ENCODE assay signal across 8 cellular contexts in genomic region chr11:34050967-34051348, GRCh38. TPM values are rescaled to one million over a fixed set of nuclear protein-coding genes. Genes with fewer than 3 reads are reported as not detected.
DNase-seq lines count a peak whose midpoint lies in the region; ATAC-seq and TF ChIP-seq lines count a peak whose summit lies in the region.

No MANE protein-coding gene starts in this region.

- peak overlapping the region; percentile 97 for H3K27ac Mint-ChIP-seq in mesothelial cell of epicardium

- no peaks in the 10 kb centered on the region for H3K9me3 Mint-ChIP-seq in mesothelial cell of epicardium

- DNase-seq in NCI-H1436 (lab: John Stamatoyannopoulos, UW) (peak; percentile 62), NCI-H1436 treated with DMSO at 0.1 percent for 48 hours (lab: John Stamatoyannopoulos, UW) (no peak), NCI-H345 treated with DMSO at 0.1 percent for 48 hours (lab: John Stamatoyannopoulos, UW; ENCODE audit: unreplicated experiment) (peak; percentile 64), choroid plexus epithelial cell (ENCODE audit: low read depth) (peak; percentile 50), mesothelial cell of epicardium (ENCODE audit: low spot score in 2 of 2, unreplicated experiment in 2 of 2) (peak in 1 of 2 experiments; percentile 42), aorta (no peak)
- DNase-seq in stimulated activated CD4-positive, alpha-beta T cell treated with anti-CD3 and anti-CD28 coated beads, Interleukin-4, amount 100 ng/mL, for 24 hours, result no peak

- peaks cover 4% of the 10 kb centered on the region for H3K36me3 Mint-ChIP-seq in mesothelial cell of epicardium

- no peaks in the 10 kb centered on the region for H3K27me3 ChIP-seq in aorta (ENCODE audit: control insufficient read depth in 1 of 2, insufficient read depth in 2 of 2, low read length in 1 of 2)

- H3K27me3 Mint-ChIP-seq in mesothelial cell of epicardium (ENCODE audit: low read depth), result no peaks in the 10 kb centered on the region

- H3K9me3 ChIP-seq in aorta (ENCODE audit: control insufficient read depth, low read length), result no peaks in the 10 kb centered on the region

- TF ChIP-seq CTCF in choroid plexus epithelial cell (conservative IDR thresholded peaks at IDR 0.05; ENCODE audit: low read depth, low read length), result no peak
- no peak for TF ChIP-seq CTCF in mesothelial cell of epicardium (IDR thresholded peaks at IDR 0.05; ENCODE audit: unreplicated experiment)

- H3K27ac ChIP-seq in aorta (ENCODE audit: low read depth in 1 of 2, low read length in 2 of 2), result peak overlapping the region; percentile 32 to 91

- H3K4me1 Mint-ChIP-seq in mesothelial cell of epicardium, result peaks cover 27% of the 10 kb centered on the region

- H3K36me3 ChIP-seq in aorta (ENCODE audit: control insufficient read depth in 1 of 2, insufficient read depth in 2 of 2, low read length in 1 of 2), result peaks cover 0 to 2% of the 10 kb centered on the region in 2 donors

- peak overlapping the region; percentile 97 for H3K4me3 ChIP-seq in choroid plexus epithelial cell (ENCODE audit: low read depth, low read length)
- peak overlapping the region; percentile 13 to 89 for H3K4me3 ChIP-seq in aorta (ENCODE audit: low read length in 2 of 2)

- ATAC-seq in aorta (ENCODE audit: low FRiP score), result peak; percentile 1
- no peak for ATAC-seq in HG03439 (IDR thresholded peaks at IDR 0.05; ENCODE audit: unreplicated experiment)

- no peaks in the 10 kb centered on the region for H3K4me1 ChIP-seq in aorta (ENCODE audit: control insufficient read depth in 1 of 2, insufficient read depth in 2 of 2, low read length in 2 of 2)

- intact Hi-C loops in aorta (cut with DNase I), result loop anchor here (2.0 to 5.0 kb wide), 4 partner anchors 22 to 56 kb away; partner anchors contain the start of gene NAT10 (in 1 of the 2)

- 0% methylated on average over 11 of the region's 11 CpGs for WGBS in aorta, 2 donors

- peak overlapping the region; percentile 75 for H3K4me3 Mint-ChIP-seq in mesothelial cell of epicardium

RNA-seq across cellular contexts. Expression of gene CAPRIN1, which starts 0.6 kb away (rescaled TPM):
- total RNA-seq in mesothelial cell of epicardium (298 to 307 TPM (median 302 TPM) in 3 replicates), aorta (100 to 1,000 TPM; 123 to 147 TPM)
- polyA plus RNA-seq in aorta, result 10 to 100 TPM; 58.0 to 59.0 TPM

RNA-seq across cellular contexts. Expression of gene NAT10, which starts 54.5 kb away (rescaled TPM):
- total RNA-seq in mesothelial cell of epicardium (58.7 to 61.7 TPM (median 60.5 TPM) in 3 replicates), aorta (10 to 100 TPM; 33.6 to 42.4 TPM)
- 10 to 100 TPM in 1 of 2 donors, 1 to 10 TPM in 1; 8.9 to 25.1 TPM for polyA plus RNA-seq in aorta

Comparison
In these comparisons a context has a peak if more than half of its experiments do, and no peak if none do; other contexts are left out.
1. DNase-seq: peak in NCI-H1436 (single experiment), NCI-H345 treated with DMSO at 0.1 percent for 48 hours (single experiment) and choroid plexus epithelial cell (single experiment); none in NCI-H1436 treated with DMSO at 0.1 percent for 48 hours (single experiment), aorta (0 of 2) and stimulated activated CD4-positive, alpha-beta T cell treated with anti-CD3 and anti-CD28 coated beads, Interleukin-4, amount 100 ng/mL, for 24 hours (single experiment).